ENCODE assay signal across 9 cellular contexts in genomic region chr2:72694715-72695496, GRCh38.
DNase-seq lines count a peak whose midpoint lies in the region; ATAC-seq, FAIRE-seq and TF ChIP-seq lines count a peak whose summit lies in the region.
"Had no signal": no experiment of that assay in that cellular context is flagged by ENCODE, and none has a peak within 500 bp of the region (broad histone marks: within the 10 kb centered on the region; RNA-seq: fewer than 3 reads in every experiment).

No MANE protein-coding gene starts in this region.

- H3K36me3 Mint-ChIP-seq in H9 (ENCODE audit: insufficient read depth in 1 of 3, low read depth in 3 of 3) (no peaks in the 10 kb centered on the region), T-helper 17 cell (ENCODE audit: low read depth) (peaks cover 3% of the 10 kb centered on the region)

- H3K9me3 ChIP-seq in colonic mucosa (no peaks in the 10 kb centered on the region), mucosa of descending colon (no peaks in the 10 kb centered on the region), H9 (ENCODE audit: control insufficient read depth, low read depth, low read length) (no peaks in the 10 kb centered on the region), T-helper 17 cell (ENCODE audit: control insufficient read depth, low read length, poor library complexity, severe bottlenecking) (no peaks in the 10 kb centered on the region)

- no peak overlapping the region for H3K23ac ChIP-seq in H9 (ENCODE audit: insufficient read length, low read depth, low read length)

- H3K27me3 ChIP-seq in colonic mucosa = no peaks in the 10 kb centered on the region
- H3K27me3 ChIP-seq in H9 (ENCODE audit: insufficient read depth, low read length) = no peaks in the 10 kb centered on the region

- TF ChIP-seq CTCF in colonic mucosa (IDR thresholded peaks at IDR 0.05) (no peak), mucosa of descending colon (IDR thresholded peaks at IDR 0.05) (no peak), H9 (conservative IDR thresholded peaks at IDR 0.05) (no peak), D721Med (IDR thresholded peaks at IDR 0.05; ENCODE audit: insufficient read depth, missing control alignments) (no peak)

- no CpG with 5 or more reads among the region's 9 CpGs for WGBS in H9 (ENCODE audit: extremely low coverage, insufficient read length, low lambda C conversion rate)

- no peaks in the 10 kb centered on the region for H3K4me1 ChIP-seq in colonic mucosa
- H3K4me1 ChIP-seq in mucosa of descending colon (ENCODE audit: low read depth) = peaks cover 17% of the 10 kb centered on the region
- H3K4me1 ChIP-seq in H9 (ENCODE audit: insufficient read depth, low read length) = peaks cover 4% of the 10 kb centered on the region; the same call in 1 of the 2 replicates

- ATAC-seq in mucosa of descending colon (peak; percentile 51), HG02973 (IDR thresholded peaks at IDR 0.05; ENCODE audit: unreplicated experiment) (no peak), T-helper 17 cell (no peak)

- no peak overlapping the region for H3K4ac ChIP-seq in H9 (ENCODE audit: low read depth, low read length)

- H3K4me3 ChIP-seq in colonic mucosa (no peak overlapping the region), mucosa of descending colon (no peak overlapping the region)

- FAIRE-seq in D721Med (lab: Jason Lieb, UNC) = no peak

- no peak overlapping the region for H3K4me2 ChIP-seq in H9 (ENCODE audit: insufficient read depth, insufficient read length, low read length)

- peak overlapping the region in 1 of 3 experiments; percentile 22; a peak in 2 of 7 replicates for H3K27ac Mint-ChIP-seq in H9
- H3K27ac Mint-ChIP-seq in T-helper 17 cell = no peak overlapping the region

- H2BK5ac ChIP-seq in H9 (ENCODE audit: insufficient read length, low read length) = no peak overlapping the region

- H3K4me1 Mint-ChIP-seq in H9 (peaks cover 9 to 15% of the 10 kb centered on the region in 2 experiments), T-helper 17 cell (no peaks in the 10 kb centered on the region)

- no peak overlapping the region for H3K18ac ChIP-seq in H9 (ENCODE audit: insufficient read length, low read depth, low read length)

- H3K79me2 ChIP-seq in H9 (ENCODE audit: insufficient read depth, low read length) = no peaks in the 10 kb centered on the region; the same call in 1 of the 2 replicates

- H2BK12ac ChIP-seq in H9 (ENCODE audit: insufficient read length, low read depth, low read length) = no peak overlapping the region

- no peaks in the 10 kb centered on the region for H3K9me3 Mint-ChIP-seq in H9

- H3K9ac ChIP-seq in colonic mucosa (ENCODE audit: low read depth in 2 of 2, low read length in 2 of 2) (no peak overlapping the region), H9 (ENCODE audit: extremely low read depth, insufficient read length, low read length) (no peak overlapping the region)

- H2BK15ac ChIP-seq in H9 (ENCODE audit: low read depth, low read length) = no peak overlapping the region

- no peaks in the 10 kb centered on the region for H3K36me3 ChIP-seq in colonic mucosa
- H3K36me3 ChIP-seq in mucosa of descending colon (ENCODE audit: low read depth) = no peaks in the 10 kb centered on the region

- H3K56ac ChIP-seq in H9 (ENCODE audit: insufficient read length, low read depth, low read length) = no peak overlapping the region

- H3T11ph ChIP-seq in H9 (ENCODE audit: low read length) = no peak overlapping the region

- no peak overlapping the region for H4K91ac ChIP-seq in H9 (ENCODE audit: insufficient read length, low read depth, low read length)

- H3K27me3 Mint-ChIP-seq in H9 (ENCODE audit: low read depth) = no peaks in the 10 kb centered on the region
- no peaks in the 10 kb centered on the region for H3K27me3 Mint-ChIP-seq in T-helper 17 cell

- H3K4me3 Mint-ChIP-seq in H9 (no peak overlapping the region), T-helper 17 cell (no peak overlapping the region)

- H2BK120ac ChIP-seq in H9 (ENCODE audit: low read depth, low read length, poor library complexity, severe bottlenecking) = no peak overlapping the region

- no peak overlapping the region for H4K5ac ChIP-seq in H9 (ENCODE audit: insufficient read length, low read depth, low read length)

- intact Hi-C loops in colonic mucosa (cut with DNase I) (no loop called here), mucosa of descending colon (cut with DNase I, micrococcal nuclease) (no loop called here)

- H2AK5ac ChIP-seq in H9 (ENCODE audit: insufficient read length, low read length) = no peak overlapping the region

- no peaks in the 10 kb centered on the region for H3K79me1 ChIP-seq in H9 (ENCODE audit: insufficient read depth, low read depth, low read length, poor library complexity, severe bottlenecking)

- H4K20me1 ChIP-seq in H9 (ENCODE audit: control insufficient read depth, insufficient read depth, insufficient read length) = no peaks in the 10 kb centered on the region

- H3K27ac ChIP-seq in colonic mucosa = no peak overlapping the region
- no peak overlapping the region for H3K27ac ChIP-seq in H9 (ENCODE audit: insufficient read length, low read depth, low read length)

- H3K23me2 ChIP-seq in H9 (ENCODE audit: insufficient read length, low read depth, low read length, poor library complexity, severe bottlenecking) = no peaks in the 10 kb centered on the region

- H2AFZ ChIP-seq in H9 (ENCODE audit: low read length) = no peak overlapping the region

- H2BK20ac ChIP-seq in H9 (ENCODE audit: low read depth, low read length, poor library complexity, severe bottlenecking) = no peak overlapping the region

- no peak overlapping the region for H3K14ac ChIP-seq in H9 (ENCODE audit: insufficient read depth, low read length)

- no peak overlapping the region for H4K8ac ChIP-seq in H9 (replicated peaks; ENCODE audit: insufficient read length, low read depth, low read length)

- peak; percentile 12 for DNase-seq in Ammon's horn (ENCODE audit: low spot score)
- peak; percentile 51 for DNase-seq in NCI-H1417 treated with DMSO at 0.1 percent for 48 hours (lab: John Stamatoyannopoulos, UW)
- peak; percentile 63 for DNase-seq in colonic mucosa
- peak in 2 of 3 donors; percentile 58 to 66 for DNase-seq in mucosa of descending colon
- DNase-seq in H9 = no peak
- DNase-seq in T-helper 17 cell = no peak
- no peak for DNase-seq in D721Med (ENCODE audit: insufficient read length, low spot score)
- DNase-seq: DND-41 had no signal

Comparison
In these comparisons a context has a peak if more than half of its experiments do, and no peak if none do; other contexts are left out.
1. DNase-seq: peak in Ammon's horn (single experiment), NCI-H1417 treated with DMSO at 0.1 percent for 48 hours (single experiment), colonic mucosa (single experiment) and mucosa of descending colon (2 of 3); none in H9 (single experiment), T-helper 17 cell (0 of 3) and D721Med (single experiment).